ENCODE assay signal across 1 cellular context in the genomic region with DNA sequence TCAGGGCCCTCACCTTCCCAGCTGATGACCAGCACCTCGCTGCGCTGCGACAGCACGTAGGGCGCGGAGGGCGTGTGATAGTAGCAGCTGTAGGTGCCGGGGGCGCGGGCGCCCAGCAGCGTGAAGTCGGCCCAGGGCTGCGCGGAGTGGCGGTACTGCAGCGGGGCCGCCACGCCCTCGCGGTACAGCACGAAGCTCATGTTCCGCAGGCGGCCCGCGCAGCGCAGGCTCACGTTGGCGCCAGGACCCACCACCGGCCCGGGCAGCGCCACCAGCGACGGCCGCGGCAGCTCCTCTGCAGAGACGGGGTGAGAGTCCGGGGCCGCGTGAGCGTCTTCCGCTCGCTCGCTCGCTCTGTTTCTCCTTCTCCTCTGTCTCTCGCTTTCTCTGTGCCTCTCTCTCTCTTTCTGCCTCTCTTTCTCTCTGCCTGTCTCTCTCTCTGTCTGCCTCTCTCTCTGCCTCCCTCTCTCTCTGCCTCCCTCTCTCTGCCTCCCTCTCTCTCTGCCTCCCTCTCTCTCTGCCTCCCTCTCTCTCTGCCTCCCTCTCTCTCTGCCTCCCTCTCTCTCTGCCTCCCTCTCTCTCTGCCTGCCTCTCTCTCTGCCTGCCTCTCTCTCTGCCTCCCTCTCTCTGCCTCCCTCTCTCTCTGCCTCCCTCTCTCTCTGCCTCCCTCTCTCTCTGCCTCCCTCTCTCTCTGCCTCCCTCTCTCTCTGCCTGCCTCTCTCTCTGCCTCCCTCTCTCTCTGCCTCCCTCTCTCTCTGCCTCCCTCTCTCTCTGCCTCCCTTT.
TF ChIP-seq lines count a peak whose summit lies in the region.

No MANE protein-coding gene starts in this region.

TF ChIP-seq in SK-N-SH, 30 proteins besides CTCF, POLR2A, EP300 and RAD21:
- TF ChIP-seq MAX (IDR thresholded peaks at IDR 0.05; ENCODE audit: low read depth) (peak; percentile 89), NRF1 (IDR thresholded peaks at IDR 0.05; ENCODE audit: low read depth, low read length) (peak; percentile 37)
